In genomic region chr17:56167491-56167890, GRCh38 we compare ENCODE assay signal across 30 cellular contexts. TPM values are rescaled to one million over a fixed set of nuclear protein-coding genes. Genes with fewer than 3 reads are reported as not detected.
A peak's percentile ranks its signal among the peaks of the same experiment; 100 is the strongest.
DNase-seq lines count a peak whose midpoint lies in the region; ATAC-seq, FAIRE-seq and TF ChIP-seq lines count a peak whose summit lies in the region.
"Had no signal": no experiment of that assay in that cellular context is flagged by ENCODE, and none has a peak within 500 bp of the region (broad histone marks: within the 10 kb centered on the region; RNA-seq: fewer than 3 reads in every experiment).

No MANE protein-coding gene starts in this region.

- H3K18ac ChIP-seq in IMR-90 (ENCODE audit: low read depth, low read length): peak overlapping the region; percentile 41; the same call in 1 of the 2 replicates
- 0 out of 2 replicates have a peak overlapping the region, but pooled peaks have one; percentile 22 for H3K18ac ChIP-seq in H1 (ENCODE audit: extremely low read depth, low read length)

- H3K27ac ChIP-seq in IMR-90 (ENCODE audit: insufficient read depth, low read length) (no peak overlapping the region), H1 (ENCODE audit: low read depth, low read length) (no peak overlapping the region), colonic mucosa (no peak overlapping the region)
- H3K27ac ChIP-seq: BLaER1 had no signal

- peak overlapping the region; percentile 70; the same call in 1 of the 2 replicates for H2AK5ac ChIP-seq in IMR-90 (ENCODE audit: low read depth, low read length)
- no peak overlapping the region for H2AK5ac ChIP-seq in H1 (ENCODE audit: low read depth, low read length)

- no peak for TF ChIP-seq CTCF in IMR-90 (conservative IDR thresholded peaks at IDR 0.05; ENCODE audit: low read depth, low read length)
- no peak for TF ChIP-seq CTCF in H1 (IDR thresholded peaks at IDR 0.05; ENCODE audit: control extremely low read depth in 1 of 3, insufficient read depth in 1 of 3, low read depth in 1 of 3, low read length in 3 of 3)
- no peak for TF ChIP-seq CTCF in colonic mucosa (IDR thresholded peaks at IDR 0.05)

- peak overlapping the region; percentile 33; the same call in 1 of the 2 replicates for H4K5ac ChIP-seq in IMR-90 (ENCODE audit: low read depth, low read length)
- no peak overlapping the region for H4K5ac ChIP-seq in H1 (ENCODE audit: insufficient read length, low read depth, low read length)

- no peak for TF ChIP-seq EP300 in H1 (IDR thresholded peaks at IDR 0.05; ENCODE audit: borderline replicate concordance in 1 of 2, low read depth in 2 of 2, low read length in 2 of 2)

- dilution Hi-C loops in IMR-90 (cut with HindIII; ENCODE audit: low sequenced_read_pairs, unreplicated experiment): no loop called here

- H2AFZ ChIP-seq in IMR-90 (replicated peaks; ENCODE audit: low read length, poor library complexity) (no peak overlapping the region), H1 (ENCODE audit: low read length) (0 out of 2 replicates have a peak overlapping the region, but pooled peaks have one; percentile 35)

- H2BK5ac ChIP-seq in IMR-90 (ENCODE audit: low read depth, low read length, poor library complexity, severe bottlenecking) (no peak overlapping the region), H1 (ENCODE audit: low read depth, low read length) (no peak overlapping the region)

- H3K4ac ChIP-seq in IMR-90 (ENCODE audit: low read depth, low read length): peak overlapping the region; percentile 71
- H3K4ac ChIP-seq in H1 (replicated peaks; ENCODE audit: insufficient read length, low read depth, low read length): no peak overlapping the region

- peak overlapping the region; percentile 44 to 55; a peak in 2 of 4 replicates for H4K8ac ChIP-seq in IMR-90 (ENCODE audit: low read depth in 2 of 2, low read length in 2 of 2)
- no peak overlapping the region for H4K8ac ChIP-seq in H1 (ENCODE audit: extremely low read depth, insufficient read depth, low read length)

- no peaks in the 10 kb centered on the region for H3K79me2 ChIP-seq in H1 (ENCODE audit: control insufficient read depth in 1 of 2, insufficient read depth in 2 of 2, low read length in 2 of 2)

- no peak for ATAC-seq in IMR-90 (ENCODE audit: low read depth)
- peak; percentile 13 for ATAC-seq in stimulated activated memory B cell treated with anti-CD40 and anti-IgM and Interleukin-4, amounts not matched to agents 10 μg/mL and 1 μg/mL and 100 μg/mL, for 72 hours
- ATAC-seq: GM12878 had no signal

- no peak for TF ChIP-seq POLR2A in IMR-90 (IDR thresholded peaks at IDR 0.05; ENCODE audit: low read depth, low read length)
- no peak for TF ChIP-seq POLR2A in H1 (IDR thresholded peaks at IDR 0.05; ENCODE audit: control extremely low read depth in 1 of 2, low read depth in 2 of 2, low read length in 2 of 2)

- H2BK20ac ChIP-seq in IMR-90 (ENCODE audit: low read depth, low read length) (peak overlapping the region; percentile 21), H1 (ENCODE audit: low read length) (no peak overlapping the region)

- no peak overlapping the region for H3K4me3 Mint-ChIP-seq in stimulated activated memory B cell treated with anti-CD40 and anti-IgM and Interleukin-4, amounts not matched to agents 10 μg/mL and 1 μg/mL and 100 μg/mL, for 72 hours
- H3K4me3 Mint-ChIP-seq: CD14-positive monocyte; CD4-positive, alpha-beta memory T cell; CD4-positive, CD25-positive, alpha-beta regulatory T cell; CD8-positive, alpha-beta memory T cell had no signal

- H2BK120ac ChIP-seq in IMR-90 (ENCODE audit: low read depth, low read length) (peak overlapping the region; percentile 80), H1 (replicated peaks; ENCODE audit: low read depth, low read length) (no peak overlapping the region)

- H4K20me1 ChIP-seq in IMR-90 (ENCODE audit: insufficient read depth, low read length) (no peaks in the 10 kb centered on the region), H1 (replicated peaks in 1 of 2; ENCODE audit: control insufficient read depth in 1 of 2, insufficient read depth in 2 of 2, low read length in 2 of 2) (no peaks in the 10 kb centered on the region)
- H4K20me1 ChIP-seq: BLaER1 had no signal

- H3K9me3 Mint-ChIP-seq in stimulated activated memory B cell treated with anti-CD40 and anti-IgM and Interleukin-4, amounts not matched to agents 10 μg/mL and 1 μg/mL and 100 μg/mL, for 72 hours: no peaks in the 10 kb centered on the region
- H3K9me3 Mint-ChIP-seq: CD4-positive, alpha-beta memory T cell had no signal

- POLR2A ChIA-PET in IMR-90 (lab: Charles Lee; ENCODE audit: unreplicated experiment) (no interaction called here), H1 (lab: Charles Lee; ENCODE audit: partially characterized antibody) (no interaction called here)

- intact Hi-C loops in IMR-90 (cut with micrococcal nuclease): no loop called here
- intact Hi-C loops in colonic mucosa (cut with DNase I): no loop called here

- no peak overlapping the region for H3K27ac Mint-ChIP-seq in stimulated activated memory B cell treated with anti-CD40 and anti-IgM and Interleukin-4, amounts not matched to agents 10 μg/mL and 1 μg/mL and 100 μg/mL, for 72 hours
- H3K27ac Mint-ChIP-seq: CD14-positive monocyte; CD4-positive, alpha-beta memory T cell; CD4-positive, CD25-positive, alpha-beta regulatory T cell; CD8-positive, alpha-beta memory T cell had no signal

- H3K4me1 ChIP-seq in IMR-90 (ENCODE audit: control insufficient read depth, insufficient read depth, low read length) (peaks cover 21% of the 10 kb centered on the region), H1 (replicated peaks in 1 of 4; ENCODE audit: control insufficient read depth in 3 of 4, insufficient read depth in 4 of 4, low read length in 3 of 4) (no peaks in the 10 kb centered on the region), colonic mucosa (no peaks in the 10 kb centered on the region)
- H3K4me1 ChIP-seq: BE2C, BLaER1 had no signal

- H3K56ac ChIP-seq in IMR-90 (ENCODE audit: extremely low read depth, insufficient read depth, low read length): no peak overlapping the region
- H3K56ac ChIP-seq in H1 (replicated peaks; ENCODE audit: insufficient read length, low read depth, low read length): no peak overlapping the region

- CTCF ChIA-PET in IMR-90 (lab: Yijun Ruan, JAX): no interaction called here
- CTCF ChIA-PET in H1 (lab: Charles Lee; ENCODE audit: partially characterized antibody): no interaction called here

- H3K9me3 ChIP-seq in IMR-90 (ENCODE audit: control insufficient read depth, insufficient read depth, low read length): no peaks in the 10 kb centered on the region
- H3K9me3 ChIP-seq in H1 (ENCODE audit: insufficient read depth in 2 of 2, low read depth in 1 of 2, low read length in 1 of 2): no peaks in the 10 kb centered on the region
- no peaks in the 10 kb centered on the region for H3K9me3 ChIP-seq in colonic mucosa
- H3K9me3 ChIP-seq: BE2C, BLaER1 had no signal

- H3K4me1 Mint-ChIP-seq in stimulated activated memory B cell treated with anti-CD40 and anti-IgM and Interleukin-4, amounts not matched to agents 10 μg/mL and 1 μg/mL and 100 μg/mL, for 72 hours: no peaks in the 10 kb centered on the region
- H3K4me1 Mint-ChIP-seq: CD14-positive monocyte; CD4-positive, alpha-beta memory T cell; CD4-positive, CD25-positive, alpha-beta regulatory T cell; CD8-positive, alpha-beta memory T cell had no signal

- no peak overlapping the region for H3K23ac ChIP-seq in IMR-90 (ENCODE audit: low read depth, low read length)
- H3K23ac ChIP-seq in H1 (ENCODE audit: insufficient read length): no peak overlapping the region

- DNase-seq in IMR-90 (no peak), H1 (ENCODE audit: low read depth in 1 of 2, low spot score in 2 of 2) (no peak), colonic mucosa (no peak), foreskin melanocyte (no peak), H7 (no peak)
- DNase-seq: 8988T; ACHN; BE2C; C1 segment of cervical spinal cord; CD4-positive, alpha-beta memory T cell; CD4-positive, CD25-positive, alpha-beta regulatory T cell; CD8-positive, alpha-beta memory T cell; COR-L47; DMS 273 treated with DMSO at 0.1 percent for 48 hours; DMS153; DMS53; DMS79; DND-41; EL; GDM1 had no signal

- H3K4me3 ChIP-seq in IMR-90 (ENCODE audit: insufficient read depth, low read depth, low read length) (no peak overlapping the region), H1 (ENCODE audit: extremely low read depth in 1 of 4, insufficient read depth in 2 of 4, low read depth in 3 of 4, low read length in 4 of 4) (no peak overlapping the region), colonic mucosa (no peak overlapping the region), H7 (ENCODE audit: insufficient read depth, low read depth, low read length) (no peak overlapping the region)
- H3K4me3 ChIP-seq: BLaER1, GM12878 had no signal

- TF ChIP-seq RAD21 in IMR-90 (IDR thresholded peaks at IDR 0.05; ENCODE audit: low read length) (no peak), H1 (IDR thresholded peaks at IDR 0.05 in 1 of 2, conservative IDR thresholded peaks at IDR 0.05 in 1 of 2; ENCODE audit: low read depth in 2 of 2, low read length in 2 of 2) (no peak)

- peaks cover 16% of the 10 kb centered on the region for H3K9me1 ChIP-seq in IMR-90 (ENCODE audit: insufficient read depth, low read length)

- in situ Hi-C loops in IMR-90 (cut with MboI; ENCODE audit: low sequenced_read_pairs): no loop called here

- no peaks in the 10 kb centered on the region for H3K23me2 ChIP-seq in H1 (ENCODE audit: low read depth, low read length)

- H3K4me2 ChIP-seq in IMR-90 (ENCODE audit: low read depth, low read length) (no peak overlapping the region), H1 (ENCODE audit: insufficient read depth in 1 of 2, low read depth in 2 of 2, low read length in 2 of 2) (peak overlapping the region in 1 of 2 experiments; percentile 32; a peak in 1 of 4 replicates)
- H3K4me2 ChIP-seq: BLaER1 had no signal

- H4K91ac ChIP-seq in IMR-90 (ENCODE audit: insufficient read depth, low read depth, low read length): peak overlapping the region; percentile 77
- no peak overlapping the region for H4K91ac ChIP-seq in H1 (replicated peaks; ENCODE audit: insufficient read length, low read length)

- no peaks in the 10 kb centered on the region for H3K36me3 ChIP-seq in IMR-90 (ENCODE audit: control insufficient read depth, insufficient read depth, low read length)
- no peaks in the 10 kb centered on the region for H3K36me3 ChIP-seq in H1 (ENCODE audit: control insufficient read depth in 2 of 4, insufficient read depth in 4 of 4, low read length in 3 of 4)
- no peaks in the 10 kb centered on the region for H3K36me3 ChIP-seq in colonic mucosa
- no peaks in the 10 kb centered on the region for H3K36me3 ChIP-seq in H7 (replicated peaks; ENCODE audit: control insufficient read depth, insufficient read depth, low read length)
- H3K36me3 ChIP-seq: BE2C, BLaER1 had no signal

- WGBS in IMR-90 (ENCODE audit: extremely low coverage in 2 of 2, insufficient read length in 1 of 2), 2 experiments: no CpG with 5 or more reads among the region's 2 CpGs
- WGBS in H1 (ENCODE audit: extremely low coverage in 1 of 2, insufficient coverage in 1 of 2, insufficient read length in 1 of 2, insufficient replicate concordance in 2 of 2, low coverage in 1 of 2, low lambda C conversion rate in 2 of 2, missing lambda C conversion rate in 1 of 2), 2 experiments: 46% methylated on average over 2 of the region's 2 CpGs; no CpG with 5 or more reads in 1 of the 2 experiments

- H2BK12ac ChIP-seq in H1 (ENCODE audit: low read depth, low read length): peak overlapping the region; percentile 12; the same call in 1 of the 2 replicates

- H3K79me1 ChIP-seq in IMR-90 (ENCODE audit: low read depth in 1 of 2, low read length in 2 of 2) (0 out of 4 replicates have a peak, but pooled peaks cover 0 to 6% of the 10 kb centered on the region in 2 experiments), H1 (ENCODE audit: low read depth, low read length) (no peaks in the 10 kb centered on the region)

- FAIRE-seq in H1 (lab: Jason Lieb, UNC): no peak
- FAIRE-seq: A204.1, GM12878, GM12892, GM18507 had no signal

- no peak overlapping the region for H3K9ac ChIP-seq in IMR-90 (ENCODE audit: low read depth, low read length)
- H3K9ac ChIP-seq in H1 (replicated peaks in 1 of 4; ENCODE audit: extremely low read depth in 1 of 4, low read depth in 3 of 4, low read length in 3 of 4): no peak overlapping the region
- H3K9ac ChIP-seq in colonic mucosa (ENCODE audit: low read depth in 2 of 2, low read length in 2 of 2): no peak overlapping the region
- H3K9ac ChIP-seq: BLaER1 had no signal

- H3K27me3 Mint-ChIP-seq in stimulated activated memory B cell treated with anti-CD40 and anti-IgM and Interleukin-4, amounts not matched to agents 10 μg/mL and 1 μg/mL and 100 μg/mL, for 72 hours: no peaks in the 10 kb centered on the region
- H3K27me3 Mint-ChIP-seq: CD4-positive, CD25-positive, alpha-beta regulatory T cell; CD8-positive, alpha-beta memory T cell had no signal

- H2BK15ac ChIP-seq in IMR-90 (ENCODE audit: low read depth, low read length) (peak overlapping the region; percentile 25; the same call in 2 of the 3 replicates), H1 (ENCODE audit: low read length) (no peak overlapping the region)

- no peaks in the 10 kb centered on the region for H3K36me3 Mint-ChIP-seq in stimulated activated memory B cell treated with anti-CD40 and anti-IgM and Interleukin-4, amounts not matched to agents 10 μg/mL and 1 μg/mL and 100 μg/mL, for 72 hours
- H3K36me3 Mint-ChIP-seq: CD14-positive monocyte; CD4-positive, alpha-beta memory T cell; CD4-positive, CD25-positive, alpha-beta regulatory T cell; CD8-positive, alpha-beta memory T cell had no signal

- no peak overlapping the region for H2AK9ac ChIP-seq in IMR-90 (replicated peaks; ENCODE audit: low read depth, low read length, poor library complexity)

- H3K14ac ChIP-seq in IMR-90 (replicated peaks; ENCODE audit: low read depth, low read length): no peak overlapping the region
- no peak overlapping the region for H3K14ac ChIP-seq in H1 (ENCODE audit: insufficient read length)

- H3K27me3 ChIP-seq in IMR-90 (ENCODE audit: control insufficient read depth, insufficient read depth, low read length): no peaks in the 10 kb centered on the region
- H3K27me3 ChIP-seq in H1 (replicated peaks in 1 of 4; ENCODE audit: control insufficient read depth in 3 of 4, extremely low read depth in 1 of 4, insufficient read depth in 3 of 4, low read length in 3 of 4): no peaks in the 10 kb centered on the region
- no peaks in the 10 kb centered on the region for H3K27me3 ChIP-seq in colonic mucosa
- H3K27me3 ChIP-seq in H7 (ENCODE audit: control insufficient read depth, insufficient read depth, low read length): no peaks in the 10 kb centered on the region
- H3K27me3 ChIP-seq: BE2C, BLaER1 had no signal

- BruUV-seq in IMR-90 (replicated peaks; lab: Mats Ljungman, UMichigan): no TSS peak

RNA-seq across cellular contexts. Expression of gene ANKFN1, which starts 14.2 kb away (rescaled TPM):
- under 0.01 TPM in 1 of 2 replicates, not detected in the other for total RNA-seq in IMR-90 (2012; rRNA removed)
- not detected in 2 replicates for polyA plus RNA-seq in IMR-90 (2012; rRNA removed)
- 0.01 and 0.04 TPM in 2 replicates for polyA plus RNA-seq in IMR-90 (2012; cell fraction: cytosol; rRNA removed)
- 0.05 TPM in 1 of 2 replicates, not detected in the other for polyA plus RNA-seq in IMR-90 (2012; cell fraction: nucleus; rRNA removed; ENCODE audit: low replicate concordance)
- not detected in 2 replicates for total RNA-seq in H1 (2021; fragmentation: NEBNext Ultra II Directional; extraction: Animal tissue kit (Norgen Biotek cat#: 25700))
- polyA plus RNA-seq in H1 (2011; rRNA removed): 0.02 TPM in 1 of 2 replicates, not detected in the other
- polyA plus RNA-seq in H1 (2011; cell fraction: cytosol; rRNA removed): not detected
- polyA plus RNA-seq in H1 (2011; cell fraction: nucleus; rRNA removed): 0.20 TPM
- not detected in 4 replicates for polyA plus RNA-seq in H1 (2012, experiment 1 of 2)
- polyA plus RNA-seq in H1 (2012, experiment 2 of 2): not detected
- polyA plus RNA-seq in H1 (2013, experiment 1 of 2): 0.02 TPM
- polyA plus RNA-seq in H1 (2013, experiment 2 of 2): not detected
- polyA minus RNA-seq in H1 (2011; rRNA and poly(A)+ RNA removed): not detected in 2 replicates
- polyA minus RNA-seq in H1 (2011; cell fraction: cytosol; rRNA and poly(A)+ RNA removed): not detected
- polyA minus RNA-seq in H1 (2011; cell fraction: nucleus; rRNA and poly(A)+ RNA removed): 0.20 TPM
- under 1 TPM; 0.52 to 0.58 TPM for total RNA-seq in colonic mucosa
- 0.07 TPM in 1 of 2 replicates, not detected in the other for total RNA-seq in H7 (2014; rRNA removed; shearing (Covaris generic))
- total RNA-seq: A673; CD4-positive, alpha-beta memory T cell; CD4-positive, CD25-positive, alpha-beta regulatory T cell; CD8-positive, alpha-beta memory T cell; Daoy; G401; GM12878 had no signal
- polyA plus RNA-seq: CD14-positive monocyte; CD4-positive, alpha-beta memory T cell; CD4-positive, CD25-positive, alpha-beta regulatory T cell; CD8-positive, alpha-beta memory T cell had no signal
